8 cellular contexts compared by ENCODE assay signal in the genomic region with DNA sequence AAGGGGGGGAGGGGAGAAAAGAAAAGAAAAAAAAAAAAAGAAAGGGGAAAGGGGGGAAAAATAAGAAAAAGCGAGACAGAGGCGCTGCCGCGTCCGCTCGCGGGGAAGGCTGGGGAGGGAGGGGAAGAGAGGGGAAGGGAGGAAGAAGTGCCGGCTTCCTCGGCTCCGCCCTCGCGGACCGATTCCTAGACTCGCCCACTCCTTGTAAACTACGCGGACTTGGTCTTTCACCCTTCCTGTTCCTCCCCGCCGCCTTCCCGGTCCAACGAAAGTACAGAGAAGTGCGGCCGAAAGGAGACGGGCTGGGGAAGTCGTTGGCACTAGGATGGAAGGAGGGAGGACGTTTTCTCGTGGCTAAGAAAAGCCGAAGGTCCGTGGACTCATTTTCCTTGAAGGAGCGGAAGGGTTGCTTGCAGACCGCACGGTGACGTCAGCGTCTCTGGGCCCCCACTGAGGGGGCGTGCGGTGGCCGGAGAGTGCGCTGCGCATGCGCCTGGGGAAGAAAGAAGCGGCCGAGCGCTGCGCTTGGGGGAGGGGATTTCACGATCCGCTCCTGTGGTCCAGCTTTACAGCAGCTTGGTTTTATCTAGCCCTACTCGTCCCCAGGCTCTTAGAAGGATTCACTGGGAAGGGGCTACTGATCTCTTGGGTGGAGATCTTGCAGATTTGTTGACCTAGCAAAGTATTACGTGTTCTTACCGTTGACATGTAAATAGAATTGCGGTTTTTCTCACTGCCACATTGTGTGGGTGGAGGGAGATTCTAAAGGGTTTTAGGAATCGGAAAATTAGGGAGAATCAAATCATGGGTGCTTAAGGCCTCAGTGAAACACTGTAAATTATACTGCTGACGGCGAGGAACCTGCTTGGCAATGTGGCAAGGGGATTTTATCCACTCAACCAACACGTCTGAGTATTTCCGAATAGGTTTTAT.
DNase-seq lines count a peak whose midpoint lies in the region; ATAC-seq and TF ChIP-seq lines count a peak whose summit lies in the region.

A gene with protein sequence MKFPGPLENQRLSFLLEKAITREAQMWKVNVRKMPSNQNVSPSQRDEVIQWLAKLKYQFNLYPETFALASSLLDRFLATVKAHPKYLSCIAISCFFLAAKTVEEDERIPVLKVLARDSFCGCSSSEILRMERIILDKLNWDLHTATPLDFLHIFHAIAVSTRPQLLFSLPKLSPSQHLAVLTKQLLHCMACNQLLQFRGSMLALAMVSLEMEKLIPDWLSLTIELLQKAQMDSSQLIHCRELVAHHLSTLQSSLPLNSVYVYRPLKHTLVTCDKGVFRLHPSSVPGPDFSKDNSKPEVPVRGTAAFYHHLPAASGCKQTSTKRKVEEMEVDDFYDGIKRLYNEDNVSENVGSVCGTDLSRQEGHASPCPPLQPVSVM (minus strand): TSS at position 121 of the 933 bp plus-strand sequence. CDS start 9,627 bp downstream, outside the sequence.

- ATAC-seq in GM19035 (IDR thresholded peaks at IDR 0.05; ENCODE audit: unreplicated experiment) (peak; percentile 72), HG03342 (IDR thresholded peaks at IDR 0.05; ENCODE audit: unreplicated experiment) (peak; percentile 62)

- TF ChIP-seq CTCF in AG09309 (IDR thresholded peaks at IDR 0.05; ENCODE audit: control insufficient read depth, insufficient read depth, low read depth, low read length, missing control alignments), result no peak

- DNase-seq in AG09309 (ENCODE audit: low read depth), result peak; percentile 96
- DNase-seq in NCI-H446 (lab: John Stamatoyannopoulos, UW), result peak; percentile 95 to 97
- DNase-seq in activated CD4-positive, CD25-positive, alpha-beta regulatory T cell treated with anti-CD3 and anti-CD28 coated beads, Interleukin-2, amount 50 U/mL, for 16 hours (ENCODE audit: low read depth, low spot score), result peak; percentile 86
- DNase-seq in central memory CD4-positive, alpha-beta T cell, result peak; percentile 95
- peak; percentile 95 for DNase-seq in inferior parietal cortex (ENCODE audit: extremely low spot score)
- peak; percentile 85 to 86 for DNase-seq in stimulated activated CD4-positive, alpha-beta T cell treated with anti-CD3 and anti-CD28 coated beads, Interleukin-12 subunit alpha, Interleukin-12 subunit beta, amount 100 ng/mL, for 24 hours (ENCODE audit: low read depth in 2 of 2)

- H3K4me3 ChIP-seq in AG09309 (ENCODE audit: control insufficient read depth, low read depth, low read length), result peak within 1 kb of the TSS; percentile 85

Comparison
In these comparisons a context has a peak if more than half of its experiments do, and no peak if none do; other contexts are left out.
1. Peak in every context shown above with its lines: DNase-seq, ATAC-seq and H3K4me3 ChIP-seq.